Comparison of ENCODE assay signal across 1 cellular context in genomic region chr19:55605637-55606470, GRCh38.
A peak's percentile ranks its signal among the peaks of the same experiment; 100 is the strongest.
TF ChIP-seq lines count a peak whose summit lies in the region.

ZNF865 (plus strand) TSS chr19:55605647; CDS start chr19:55613619, 7,972 bp downstream.

TF ChIP-seq in K562, 482 proteins besides CTCF, POLR2A, EP300 and RAD21 (continued from another document and continues in another):
- no peak for TF ChIP-seq ZBTB49 (CRISPR knock-in tag; IDR thresholded peaks at IDR 0.05; ENCODE audit: borderline replicate concordance)
- no peak for TF ChIP-seq HNRNPH1 (optimal IDR thresholded peaks at IDR 0.05; ENCODE audit: low read depth, low read length)
- TF ChIP-seq MLLT1 (IDR thresholded peaks at IDR 0.05), result 0 out of 4 replicates have a peak, but pooled peaks of 1 of the 2 experiments have one; percentile 51
- TF ChIP-seq ETV5 (CRISPR knock-in tag; IDR thresholded peaks at IDR 0.05; ENCODE audit: low read depth), result peak; percentile 76; the same call in 1 of the 2 replicates
- no peak for TF ChIP-seq MCM3 (IDR thresholded peaks at IDR 0.05)
- peak in 1 of 2 experiments; percentile 23; a peak in 1 of 4 replicates for TF ChIP-seq NONO (IDR thresholded peaks at IDR 0.05; ENCODE audit: low read depth in 2 of 2, low read length in 1 of 2)
- TF ChIP-seq ETV6 (IDR thresholded peaks at IDR 0.05; ENCODE audit: borderline replicate concordance in 1 of 2, low read depth in 2 of 2, low read length in 1 of 2), result 0 out of 4 replicates have a peak, but pooled peaks of 1 of the 2 experiments have one; percentile 19
- TF ChIP-seq ETV6 (CRISPR knock-in tag; IDR thresholded peaks at IDR 0.05; ENCODE audit: borderline replicate concordance), result no peak
- TF ChIP-seq KLF13 (tag; IDR thresholded peaks at IDR 0.05; ENCODE audit: borderline replicate concordance, low read depth), result 0 out of 2 replicates have a peak, but pooled peaks have one; percentile 6
- TF ChIP-seq ZBTB12 (CRISPR knock-in tag; IDR thresholded peaks at IDR 0.05), result no peak
- no peak for TF ChIP-seq THAP7 (CRISPR knock-in tag; IDR thresholded peaks at IDR 0.05)
- TF ChIP-seq ELF1 (tag; IDR thresholded peaks at IDR 0.05), result peak; percentile 50; the same call in 1 of the 2 replicates
- no peak for TF ChIP-seq NR3C1 (CRISPR knock-in tag; IDR thresholded peaks at IDR 0.05)
- no peak for TF ChIP-seq CBX1 (IDR thresholded peaks at IDR 0.05; ENCODE audit: low read depth)
- no peak for TF ChIP-seq PTBP1 (IDR thresholded peaks at IDR 0.05; ENCODE audit: low read depth, low read length)
- no peak for TF ChIP-seq MCM5 (IDR thresholded peaks at IDR 0.05; ENCODE audit: low read depth)
- no peak for TF ChIP-seq PPARD (CRISPR knock-in tag; IDR thresholded peaks at IDR 0.05)
- TF ChIP-seq PHF8 (IDR thresholded peaks at IDR 0.05; ENCODE audit: borderline replicate concordance, low read length), result peak; percentile 56; the same call in 1 of the 2 replicates
- no peak for TF ChIP-seq IRF2 (CRISPR knock-in tag; IDR thresholded peaks at IDR 0.05)
- TF ChIP-seq PRMT5 (CRISPR knock-in tag; IDR thresholded peaks at IDR 0.05), result no peak
- TF ChIP-seq CREM (IDR thresholded peaks at IDR 0.05; ENCODE audit: low read depth), result peak; percentile 53; the same call in 1 of the 2 replicates
- no peak for TF ChIP-seq ZNF77 (CRISPR knock-in tag; IDR thresholded peaks at IDR 0.05)
- no peak for TF ChIP-seq KAT8 (IDR thresholded peaks at IDR 0.05; ENCODE audit: low read depth)
- peak; percentile 93 for TF ChIP-seq BRD9 (IDR thresholded peaks at IDR 0.05; ENCODE audit: low read depth, partially characterized antibody)
- no peak for TF ChIP-seq ZNF398 (CRISPR knock-in tag; IDR thresholded peaks at IDR 0.05)
- peak; percentile 65 to 89 for TF ChIP-seq E2F6 (IDR thresholded peaks at IDR 0.05; ENCODE audit: borderline replicate concordance in 1 of 2, extremely low read depth in 1 of 2, insufficient read depth in 1 of 2, insufficient read length in 1 of 2, low read depth in 1 of 2, low read length in 1 of 2, poor library complexity in 1 of 2, severe bottlenecking in 1 of 2)
- no peak for TF ChIP-seq E2F3 (CRISPR knock-in tag; IDR thresholded peaks at IDR 0.05)
- TF ChIP-seq HLTF (IDR thresholded peaks at IDR 0.05), result 0 out of 2 replicates have a peak, but pooled peaks have one; percentile 60
- peak; percentile 39; the same call in 1 of the 2 replicates for TF ChIP-seq BCOR (IDR thresholded peaks at IDR 0.05)
- TF ChIP-seq ESRRA (IDR thresholded peaks at IDR 0.05; ENCODE audit: borderline replicate concordance, low read depth), result 0 out of 2 replicates have a peak, but pooled peaks have one; percentile 10
- TF ChIP-seq GABPB1 (CRISPR knock-in tag; IDR thresholded peaks at IDR 0.05), result no peak
- TF ChIP-seq HDAC2 (IDR thresholded peaks at IDR 0.05), result peak; percentile 65; the same call in 1 of the 2 replicates
- TF ChIP-seq TAF7 (tag; IDR thresholded peaks at IDR 0.05), result no peak
- TF ChIP-seq PREB (CRISPR knock-in tag; IDR thresholded peaks at IDR 0.05), result no peak
- peak; percentile 14 for TF ChIP-seq TAF1 (IDR thresholded peaks at IDR 0.05; ENCODE audit: control insufficient read depth, extremely low read depth, insufficient read depth, low read length, severe bottlenecking)
- TF ChIP-seq STAT5B (CRISPR knock-in tag; IDR thresholded peaks at IDR 0.05), result no peak
- peak; percentile 49 for TF ChIP-seq VEZF1 (CRISPR knock-in tag; IDR thresholded peaks at IDR 0.05)
- TF ChIP-seq ZNF121 (CRISPR knock-in tag; conservative IDR thresholded peaks at IDR 0.05), result 0 out of 2 replicates have a peak, but pooled peaks have one; percentile 6
- peak; percentile 62; the same call in 1 of the 2 replicates for TF ChIP-seq THRB (CRISPR knock-in tag; conservative IDR thresholded peaks at IDR 0.05)
- TF ChIP-seq ARID4B (CRISPR knock-in tag; IDR thresholded peaks at IDR 0.05), result peak; percentile 29; the same call in 1 of the 2 replicates
- TF ChIP-seq MNT (conservative IDR thresholded peaks at IDR 0.05), result peak in 1 of 2 experiments; percentile 36; a peak in 2 of 4 replicates
- TF ChIP-seq SMARCA5 (IDR thresholded peaks at IDR 0.05), result 0 out of 2 replicates have a peak, but pooled peaks have one; percentile 70
- no peak for TF ChIP-seq TGIF2 (CRISPR knock-in tag; IDR thresholded peaks at IDR 0.05)
- 0 out of 2 replicates have a peak, but pooled peaks have one; percentile 35 for TF ChIP-seq SMARCE1 (IDR thresholded peaks at IDR 0.05)
